22 cellular contexts compared by ENCODE assay signal in the genomic region with DNA sequence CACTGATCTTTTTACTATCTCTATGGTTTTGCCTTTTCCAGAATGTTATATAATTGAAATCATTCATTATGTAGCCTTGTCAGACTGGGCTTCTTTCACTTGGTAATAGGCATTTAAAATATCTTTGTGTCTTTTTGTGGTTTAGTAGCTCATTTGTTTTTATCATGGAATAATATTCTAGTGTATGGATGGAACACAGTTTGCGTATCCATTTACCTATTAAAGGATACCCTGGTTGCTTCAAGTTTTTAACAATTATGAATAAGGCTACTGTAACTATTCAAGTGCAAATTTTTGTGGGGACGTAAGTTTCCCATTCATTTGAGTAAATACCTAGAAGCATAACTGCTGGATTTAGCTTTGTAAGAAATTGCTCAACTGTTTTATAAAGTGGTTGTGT.
DNase-seq lines count a peak whose midpoint lies in the region; ATAC-seq and TF ChIP-seq lines count a peak whose summit lies in the region.
"Had no signal": no experiment of that assay in that cellular context is flagged by ENCODE, and none has a peak within 500 bp of the region (broad histone marks: within the 10 kb centered on the region; RNA-seq: fewer than 3 reads in every experiment).

No MANE protein-coding gene starts in this region.

- no peaks in the 10 kb centered on the region for H3K79me2 ChIP-seq in smooth muscle cell (ENCODE audit: low read depth)

- no peaks in the 10 kb centered on the region for H3K27me3 ChIP-seq in smooth muscle cell (ENCODE audit: low read depth)
- H3K27me3 ChIP-seq: BE2C, BLaER1 had no signal

- DNase-seq in RPMI7951 (ENCODE audit: low read depth) (peak; percentile 10), SK-MEL-5 (ENCODE audit: low read depth, low spot score) (peak; percentile 26), smooth muscle cell (lab: John Stamatoyannopoulos, UW; ENCODE audit: unreplicated experiment) (no peak), GM20000 (ENCODE audit: low spot score) (no peak), left cardiac atrium (no peak)
- DNase-seq: 8988T; ACHN; BE2C; C1 segment of cervical spinal cord; CD4-positive, alpha-beta memory T cell; CD4-positive, CD25-positive, alpha-beta regulatory T cell; CD8-positive, alpha-beta memory T cell; COR-L47; DMS 273 treated with DMSO at 0.1 percent for 48 hours; DMS153; DMS53; DMS79; DND-41; EL; GDM1 had no signal

- H3K27ac ChIP-seq in smooth muscle cell (ENCODE audit: low read depth): no peak overlapping the region
- H3K27ac ChIP-seq: BLaER1 had no signal

- H4K20me1 ChIP-seq in smooth muscle cell (ENCODE audit: low read depth): no peaks in the 10 kb centered on the region
- H4K20me1 ChIP-seq: BLaER1 had no signal

- no peaks in the 10 kb centered on the region for H3K4me1 ChIP-seq in smooth muscle cell (ENCODE audit: low read depth)
- H3K4me1 ChIP-seq: BE2C, BLaER1 had no signal

- TF ChIP-seq CTCF in smooth muscle cell (IDR thresholded peaks at IDR 0.05; ENCODE audit: borderline replicate concordance, insufficient read depth, poor library complexity, severe bottlenecking): no peak
- TF ChIP-seq CTCF in GM20000 (IDR thresholded peaks at IDR 0.05; ENCODE audit: extremely low read depth, missing control alignments): no peak

- intact Hi-C loops in left cardiac atrium (cut with DNase I): no loop called here

- H3F3A ChIP-seq in smooth muscle cell (ENCODE audit: low read depth): no peaks in the 10 kb centered on the region

- ATAC-seq in left cardiac atrium: no peak
- ATAC-seq: GM12878 had no signal

- H3K4me3 ChIP-seq in smooth muscle cell: no peak overlapping the region
- H3K4me3 ChIP-seq: BLaER1, GM12878 had no signal

- 71% methylated on average over 2 of the region's 2 CpGs for WGBS in smooth muscle cell (ENCODE audit: low lambda C conversion rate)

- H3K9ac ChIP-seq in smooth muscle cell (ENCODE audit: low read depth): no peak overlapping the region
- H3K9ac ChIP-seq: BLaER1 had no signal

- H2AFZ ChIP-seq in smooth muscle cell (ENCODE audit: low read depth): peak overlapping the region; percentile 40

- no peaks in the 10 kb centered on the region for H3K36me3 ChIP-seq in smooth muscle cell (ENCODE audit: low read depth)
- H3K36me3 ChIP-seq: BE2C, BLaER1 had no signal

- in situ Hi-C loops in SK-MEL-5 (cut with HindIII; ENCODE audit: low pct_unique_long_range_greater_than_20kb, low sequenced_read_pairs): no loop called here

- no peak overlapping the region for H3K4me2 ChIP-seq in smooth muscle cell
- H3K4me2 ChIP-seq: BLaER1 had no signal

- no peaks in the 10 kb centered on the region for H3K9me3 ChIP-seq in smooth muscle cell (replicated peaks; ENCODE audit: low read depth)
- H3K9me3 ChIP-seq: BE2C had no signal

Comparison
In these comparisons a context has a peak if more than half of its experiments do, and no peak if none do; other contexts are left out.
1. DNase-seq: peak in RPMI7951 (single experiment) and SK-MEL-5 (single experiment); none in smooth muscle cell (single experiment), GM20000 (single experiment) and left cardiac atrium (single experiment).